ENCODE assay signal across 12 cellular contexts in genomic region chr14:99436247-99437180, GRCh38. TPM values are rescaled to one million over a fixed set of nuclear protein-coding genes. Genes with fewer than 3 reads are reported as not detected.
DNase-seq lines count a peak whose midpoint lies in the region; ATAC-seq and TF ChIP-seq lines count a peak whose summit lies in the region.
"Had no signal": no experiment of that assay in that cellular context is flagged by ENCODE, and none has a peak within 500 bp of the region (broad histone marks: within the 10 kb centered on the region; RNA-seq: fewer than 3 reads in every experiment).

No MANE protein-coding gene starts in this region.

- no peak overlapping the region for H3K4me2 ChIP-seq in GM23338

- no peaks in the 10 kb centered on the region for H3K9me2 ChIP-seq in GM23338 (ENCODE audit: insufficient read depth)

- H3F3A ChIP-seq in GM23338 (replicated peaks; ENCODE audit: low read depth), result no peaks in the 10 kb centered on the region

- peak; percentile 22 for DNase-seq in AG08396 (ENCODE audit: low spot score)
- no peak for DNase-seq in GM23338 (ENCODE audit: low spot score)
- peak; percentile 59 for DNase-seq in brain microvascular endothelial cell
- peak; percentile 16 for DNase-seq in medulla oblongata (ENCODE audit: extremely low spot score)
- DNase-seq in UCSD-AML1 (lab: John Stamatoyannopoulos, UW; ENCODE audit: unreplicated experiment), result no peak
- no peak for DNase-seq in nucleus accumbens (lab: John Stamatoyannopoulos, UW)
- DNase-seq in NCI-H2171 (lab: John Stamatoyannopoulos, UW), result no peak
- DNase-seq: DMS 273 treated with DMSO at 0.1 percent for 48 hours had no signal

- no peak overlapping the region for H3K4me3 Mint-ChIP-seq in GM23338

- ATAC-seq in GM23338 (no peak), GM18861 (IDR thresholded peaks at IDR 0.05; ENCODE audit: unreplicated experiment) (no peak)
- ATAC-seq: esophagus mucosa, Panc1 had no signal

- TF ChIP-seq CTCF in GM23338 (conservative IDR thresholded peaks at IDR 0.05; ENCODE audit: low read depth in 2 of 2) (no peak), brain microvascular endothelial cell (IDR thresholded peaks at IDR 0.05; ENCODE audit: low read depth, low read length, missing control alignments) (no peak)

- in situ Hi-C loops in brain microvascular endothelial cell (cut with HindIII; ENCODE audit: low pct_ligation_motif_present, low sequenced_read_pairs), result no loop called here

- H3K27ac ChIP-seq in GM23338 (ENCODE audit: low read depth) (0 out of 2 replicates have a peak overlapping the region, but pooled peaks have one; percentile 50), brain microvascular endothelial cell (no peak overlapping the region)

- H3K4me1 ChIP-seq in GM23338 (ENCODE audit: insufficient read depth), result no peaks in the 10 kb centered on the region

- peaks cover 13% of the 10 kb centered on the region for H3K79me2 ChIP-seq in GM23338 (replicated peaks; ENCODE audit: insufficient read depth)

- peaks cover 4% of the 10 kb centered on the region for H3K4me1 Mint-ChIP-seq in GM23338

- H3K4me3 ChIP-seq in GM23338, result no peak overlapping the region
- no peak overlapping the region for H3K4me3 ChIP-seq in brain microvascular endothelial cell (ENCODE audit: low read depth, low read length)

- no peaks in the 10 kb centered on the region for H3K9me3 Mint-ChIP-seq in GM23338
- H3K9me3 Mint-ChIP-seq: IgD-negative memory B cell had no signal

- H3K27me3 Mint-ChIP-seq in GM23338 (ENCODE audit: insufficient read depth, low read depth, poor library complexity), result peaks cover 7% of the 10 kb centered on the region
- H3K27me3 Mint-ChIP-seq: IgD-negative memory B cell had no signal

- peaks cover 19% of the 10 kb centered on the region for H3K36me3 Mint-ChIP-seq in GM23338 (ENCODE audit: low read depth)

- H3K36me3 ChIP-seq in GM23338 (ENCODE audit: insufficient read depth), result no peaks in the 10 kb centered on the region
- peaks cover 4% of the 10 kb centered on the region for H3K36me3 ChIP-seq in brain microvascular endothelial cell (replicated peaks)

- H2AFZ ChIP-seq in GM23338, result no peak overlapping the region

- no peak overlapping the region for H3K27ac Mint-ChIP-seq in GM23338

- H4K20me1 ChIP-seq in GM23338 (replicated peaks; ENCODE audit: insufficient read depth), result peaks cover 16% of the 10 kb centered on the region

- H3K27me3 ChIP-seq in GM23338 (ENCODE audit: insufficient read depth) (no peaks in the 10 kb centered on the region), brain microvascular endothelial cell (replicated peaks) (no peaks in the 10 kb centered on the region)

TF ChIP-seq in GM23338, 12 proteins besides CTCF, POLR2A, EP300 and RAD21:
- TF ChIP-seq, protein P1, sequence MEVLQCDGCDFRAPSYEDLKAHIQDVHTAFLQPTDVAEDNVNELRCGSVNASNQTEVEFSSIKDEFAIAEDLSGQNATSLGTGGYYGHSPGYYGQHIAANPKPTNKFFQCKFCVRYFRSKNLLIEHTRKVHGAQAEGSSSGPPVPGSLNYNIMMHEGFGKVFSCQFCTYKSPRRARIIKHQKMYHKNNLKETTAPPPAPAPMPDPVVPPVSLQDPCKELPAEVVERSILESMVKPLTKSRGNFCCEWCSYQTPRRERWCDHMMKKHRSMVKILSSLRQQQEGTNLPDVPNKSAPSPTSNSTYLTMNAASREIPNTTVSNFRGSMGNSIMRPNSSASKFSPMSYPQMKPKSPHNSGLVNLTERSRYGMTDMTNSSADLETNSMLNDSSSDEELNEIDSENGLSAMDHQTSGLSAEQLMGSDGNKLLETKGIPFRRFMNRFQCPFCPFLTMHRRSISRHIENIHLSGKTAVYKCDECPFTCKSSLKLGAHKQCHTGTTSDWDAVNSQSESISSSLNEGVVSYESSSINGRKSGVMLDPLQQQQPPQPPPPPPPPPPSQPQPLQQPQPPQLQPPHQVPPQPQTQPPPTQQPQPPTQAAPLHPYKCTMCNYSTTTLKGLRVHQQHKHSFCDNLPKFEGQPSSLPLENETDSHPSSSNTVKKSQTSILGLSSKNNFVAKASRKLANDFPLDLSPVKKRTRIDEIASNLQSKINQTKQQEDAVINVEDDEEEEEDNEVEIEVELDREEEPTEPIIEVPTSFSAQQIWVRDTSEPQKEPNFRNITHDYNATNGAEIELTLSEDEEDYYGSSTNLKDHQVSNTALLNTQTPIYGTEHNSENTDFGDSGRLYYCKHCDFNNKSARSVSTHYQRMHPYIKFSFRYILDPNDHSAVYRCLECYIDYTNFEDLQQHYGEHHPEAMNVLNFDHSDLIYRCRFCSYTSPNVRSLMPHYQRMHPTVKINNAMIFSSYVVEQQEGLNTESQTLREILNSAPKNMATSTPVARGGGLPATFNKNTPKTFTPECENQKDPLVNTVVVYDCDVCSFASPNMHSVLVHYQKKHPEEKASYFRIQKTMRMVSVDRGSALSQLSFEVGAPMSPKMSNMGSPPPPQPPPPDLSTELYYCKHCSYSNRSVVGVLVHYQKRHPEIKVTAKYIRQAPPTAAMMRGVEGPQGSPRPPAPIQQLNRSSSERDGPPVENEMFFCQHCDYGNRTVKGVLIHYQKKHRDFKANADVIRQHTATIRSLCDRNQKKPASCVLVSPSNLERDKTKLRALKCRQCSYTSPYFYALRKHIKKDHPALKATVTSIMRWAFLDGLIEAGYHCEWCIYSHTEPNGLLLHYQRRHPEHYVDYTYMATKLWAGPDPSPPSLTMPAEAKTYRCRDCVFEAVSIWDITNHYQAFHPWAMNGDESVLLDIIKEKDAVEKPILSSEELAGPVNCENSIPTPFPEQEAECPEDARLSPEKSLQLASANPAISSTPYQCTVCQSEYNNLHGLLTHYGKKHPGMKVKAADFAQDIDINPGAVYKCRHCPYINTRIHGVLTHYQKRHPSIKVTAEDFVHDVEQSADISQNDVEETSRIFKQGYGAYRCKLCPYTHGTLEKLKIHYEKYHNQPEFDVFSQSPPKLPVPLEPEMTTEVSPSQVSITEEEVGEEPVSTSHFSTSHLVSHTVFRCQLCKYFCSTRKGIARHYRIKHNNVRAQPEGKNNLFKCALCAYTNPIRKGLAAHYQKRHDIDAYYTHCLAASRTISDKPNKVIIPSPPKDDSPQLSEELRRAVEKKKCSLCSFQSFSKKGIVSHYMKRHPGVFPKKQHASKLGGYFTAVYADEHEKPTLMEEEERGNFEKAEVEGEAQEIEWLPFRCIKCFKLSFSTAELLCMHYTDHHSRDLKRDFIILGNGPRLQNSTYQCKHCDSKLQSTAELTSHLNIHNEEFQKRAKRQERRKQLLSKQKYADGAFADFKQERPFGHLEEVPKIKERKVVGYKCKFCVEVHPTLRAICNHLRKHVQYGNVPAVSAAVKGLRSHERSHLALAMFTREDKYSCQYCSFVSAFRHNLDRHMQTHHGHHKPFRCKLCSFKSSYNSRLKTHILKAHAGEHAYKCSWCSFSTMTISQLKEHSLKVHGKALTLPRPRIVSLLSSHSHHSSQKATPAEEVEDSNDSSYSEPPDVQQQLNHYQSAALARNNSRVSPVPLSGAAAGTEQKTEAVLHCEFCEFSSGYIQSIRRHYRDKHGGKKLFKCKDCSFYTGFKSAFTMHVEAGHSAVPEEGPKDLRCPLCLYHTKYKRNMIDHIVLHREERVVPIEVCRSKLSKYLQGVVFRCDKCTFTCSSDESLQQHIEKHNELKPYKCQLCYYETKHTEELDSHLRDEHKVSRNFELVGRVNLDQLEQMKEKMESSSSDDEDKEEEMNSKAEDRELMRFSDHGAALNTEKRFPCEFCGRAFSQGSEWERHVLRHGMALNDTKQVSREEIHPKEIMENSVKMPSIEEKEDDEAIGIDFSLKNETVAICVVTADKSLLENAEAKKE (CRISPR knock-in tag; IDR thresholded peaks at IDR 0.05), result no peak
- TF ChIP-seq ZNF331 (CRISPR knock-in tag; IDR thresholded peaks at IDR 0.05; ENCODE audit: low read depth) (no peak), ZNF114 (CRISPR knock-in tag; IDR thresholded peaks at IDR 0.05) (no peak), ETS1 (IDR thresholded peaks at IDR 0.05) (no peak), CREB1 (CRISPR knock-in tag; IDR thresholded peaks at IDR 0.05; ENCODE audit: low read depth) (no peak), EZH2 (IDR thresholded peaks at IDR 0.05; ENCODE audit: low read depth, unreplicated experiment) (no peak)

RNA-seq across cellular contexts. Expression of gene SETD3, which starts 44.1 kb away (rescaled TPM):
- 68.0 and 76.2 TPM in 2 replicates for total RNA-seq in GM23338 (2014; rRNA removed; shearing (Covaris generic))
- polyA plus RNA-seq in GM23338 (2016; fragmentation: Nextera tagmentation; extraction: Ambion mirVana), result 35.7 and 40.7 TPM in 2 replicates

RNA-seq across cellular contexts. Expression of gene CCNK, which starts 44.7 kb away (rescaled TPM):
- 54.0 and 63.4 TPM in 2 replicates for total RNA-seq in GM23338 (2014; rRNA removed; shearing (Covaris generic))
- 57.8 and 60.6 TPM in 2 replicates for polyA plus RNA-seq in GM23338 (2016; fragmentation: Nextera tagmentation; extraction: Ambion mirVana)

Comparison
In these comparisons a context has a peak if more than half of its experiments do, and no peak if none do; other contexts are left out.
1. DNase-seq: peak in AG08396 (single experiment), brain microvascular endothelial cell (single experiment) and medulla oblongata (single experiment); none in GM23338 (single experiment), UCSD-AML1 (single experiment), nucleus accumbens (0 of 56) and NCI-H2171 (single experiment).